ENCODE assay signal across 17 cellular contexts in genomic region chr15:96418146-96418545, GRCh38.
"Had no signal": no experiment of that assay in that cellular context is flagged by ENCODE, and none has a peak within 500 bp of the region (broad histone marks: within the 10 kb centered on the region; RNA-seq: fewer than 3 reads in every experiment).

No MANE protein-coding gene starts in this region.

- H3K27ac Mint-ChIP-seq: activated B cell treated with CpG ODN at 0.5 μM for 24 hours; activated CD4-positive, alpha-beta T cell treated with anti-CD3 and anti-CD28 coated beads, Interleukin-2, amount 10 ng/mL, durations not matched to agents 24 days and 14 days; dendritic cell treated with granulocyte-macrophage colony-stimulating factor and Interleukin-4, amounts not matched to agents 40 ng/mL and 50 ng/mL, for 4 days; effector memory CD8-positive, alpha-beta T cell; natural killer cell; stimulated activated naive CD8-positive, alpha-beta T cell treated with anti-CD3 and anti-CD28 coated beads, Interleukin-15, amount 100 ng/mL, for 72 hours had no signal

- DNase-seq: activated B cell treated with CpG ODN at 0.5 μM for 24 hours; activated CD4-positive, alpha-beta T cell treated with anti-CD3 and anti-CD28 coated beads, Interleukin-2, amount 10 ng/mL, durations not matched to agents 24 days and 14 days; activated CD8-positive, alpha-beta memory T cell treated with anti-CD3 and anti-CD28 coated beads for 24 hours; activated effector memory CD4-positive, alpha-beta T cell treated with Interleukin-2 at 50 U/mL for 16 hours; amniotic stem cell; brain microvascular endothelial cell; effector memory CD8-positive, alpha-beta T cell; left cardiac atrium; mammary epithelial cell; mucosa of descending colon; natural killer cell; stimulated activated CD4-positive, alpha-beta T cell treated with anti-CD3 and anti-CD28 coated beads, Interleukin-15, amount 100 ng/mL, for 24 hours; stimulated activated CD4-positive, alpha-beta T cell treated with anti-CD3 and anti-CD28 coated beads, Interleukin-4, amount 100 ng/mL, for 24 hours; stimulated activated naive CD8-positive, alpha-beta T cell treated with anti-CD3 and anti-CD28 coated beads, Interleukin-15, amount 100 ng/mL, for 72 hours; T-helper 1 cell had no signal

- H3K9me3 Mint-ChIP-seq: activated B cell treated with CpG ODN at 0.5 μM for 24 hours; activated CD4-positive, alpha-beta T cell treated with anti-CD3 and anti-CD28 coated beads, Interleukin-2, amount 10 ng/mL, durations not matched to agents 24 days and 14 days; activated naive CD4-positive, alpha-beta T cell treated with anti-CD3 and anti-CD28 coated beads, Interleukin-2, amount 50 U/mL, for 72 hours; dendritic cell treated with granulocyte-macrophage colony-stimulating factor and Interleukin-4, amounts not matched to agents 40 ng/mL and 50 ng/mL, for 4 days; effector memory CD8-positive, alpha-beta T cell; natural killer cell; stimulated activated naive CD8-positive, alpha-beta T cell treated with anti-CD3 and anti-CD28 coated beads, Interleukin-15, amount 100 ng/mL, for 72 hours had no signal

- H3K4me1 Mint-ChIP-seq: activated B cell treated with CpG ODN at 0.5 μM for 24 hours, natural killer cell had no signal

- H3K4me3 Mint-ChIP-seq: activated B cell treated with CpG ODN at 0.5 μM for 24 hours; activated CD4-positive, alpha-beta T cell treated with anti-CD3 and anti-CD28 coated beads, Interleukin-2, amount 10 ng/mL, durations not matched to agents 24 days and 14 days; dendritic cell treated with granulocyte-macrophage colony-stimulating factor and Interleukin-4, amounts not matched to agents 40 ng/mL and 50 ng/mL, for 4 days; effector memory CD8-positive, alpha-beta T cell; natural killer cell; stimulated activated naive CD8-positive, alpha-beta T cell treated with anti-CD3 and anti-CD28 coated beads, Interleukin-15, amount 100 ng/mL, for 72 hours had no signal

- H3K36me3 Mint-ChIP-seq: natural killer cell had no signal
